In genomic region chr21:44418876-44419230, GRCh38 we compare ENCODE assay signal across 26 cellular contexts. TPM values are rescaled to one million over a fixed set of nuclear protein-coding genes. Genes with fewer than 3 reads are reported as not detected.
"Had no signal": no experiment of that assay in that cellular context is flagged by ENCODE, and none has a peak within 500 bp of the region (broad histone marks: within the 10 kb centered on the region; RNA-seq: fewer than 3 reads in every experiment).

No MANE protein-coding gene starts in this region.

- H3K27ac ChIP-seq: ascending aorta, cardiac muscle cell, pancreas, prostate gland, suprapubic skin, tibial artery, upper lobe of right lung, WERI-Rb-1 had no signal

- DNase-seq: activated CD4-positive, alpha-beta memory T cell treated with anti-CD3 and anti-CD28 coated beads, Interleukin-2, amount 10 ng/mL, durations not matched to agents 7 days and 5 days; activated CD4-positive, alpha-beta T cell treated with anti-CD3 and anti-CD28 coated beads, Interleukin-2, amount 10 ng/mL, durations not matched to agents 24 days and 14 days; activated T-cell treated with anti-CD3 and anti-CD28 coated beads, Interleukin-2, amount 50 U/mL, for 24 hours; cortex of kidney; foreskin fibroblast; hippocampal formation; mesendoderm; nephron progenitor cell; retina; stimulated activated naive CD4-positive, alpha-beta T cell; T1000 had no signal

- H3K4me1 ChIP-seq: ascending aorta, pancreas, prostate gland, suprapubic skin, tibial artery, upper lobe of right lung had no signal

- ATAC-seq: esophagus mucosa, left lobe of liver, mucosa of descending colon, pancreas, SK-N-SH treated with all-trans-retinoic acid at 6 μM for 48 hours, T-helper 17 cell, upper lobe of right lung had no signal

- H3K9me3 ChIP-seq: ascending aorta, mucosa of descending colon, pancreas, prostate gland, suprapubic skin, tibial artery, upper lobe of right lung had no signal

- H3K36me3 ChIP-seq: ascending aorta, cardiac muscle cell, pancreas, prostate gland, suprapubic skin, tibial artery, upper lobe of right lung, WERI-Rb-1 had no signal

- H3K27me3 ChIP-seq: ascending aorta, cardiac muscle cell, pancreas, upper lobe of right lung had no signal

- H3K4me3 ChIP-seq: ascending aorta, cardiac muscle cell, lung, mucosa of descending colon, pancreas, prostate gland, suprapubic skin, tibial artery, upper lobe of right lung had no signal

RNA-seq across cellular contexts. Expression of gene LRRC3, which starts 36.5 kb away (rescaled TPM):
- total RNA-seq: myocyte had no signal
